8 cellular contexts compared by ENCODE assay signal in genomic region chr19:39413903-39414608, GRCh38. TPM values are rescaled to one million over a fixed set of nuclear protein-coding genes. Genes with fewer than 3 reads are reported as not detected.
DNase-seq lines count a peak whose midpoint lies in the region; ATAC-seq and TF ChIP-seq lines count a peak whose summit lies in the region.

No MANE protein-coding gene starts in this region.

- no peaks in the 10 kb centered on the region for H3K36me3 ChIP-seq in SU-DHL-6 (ENCODE audit: low read length)

- intact Hi-C loops in posterior vena cava (cut with DNase I) = no loop called here

- H3K9me3 ChIP-seq in SU-DHL-6 (ENCODE audit: insufficient read depth, low read length) = no peaks in the 10 kb centered on the region

- peak overlapping the region; percentile 91 for H3K4me2 ChIP-seq in SU-DHL-6 (ENCODE audit: low read depth, low read length, poor library complexity, severe bottlenecking)

- peak; percentile 62 for DNase-seq in NCI-H82 (lab: John Stamatoyannopoulos, UW)
- DNase-seq in NCI-H82 treated with DMSO at 0.1 percent for 48 hours (lab: John Stamatoyannopoulos, UW; ENCODE audit: unreplicated experiment) = no peak
- peak; percentile 39 for DNase-seq in fibroblast of mammary gland (ENCODE audit: low read depth)
- peak; percentile 89 for DNase-seq in posterior vena cava (ENCODE audit: low spot score)
- DNase-seq in COLO829 (ENCODE audit: low spot score) = no peak
- DNase-seq in NK-92 (lab: John Stamatoyannopoulos, UW; ENCODE audit: unreplicated experiment) = no peak

- H3K9me2 ChIP-seq in SU-DHL-6 (replicated peaks; ENCODE audit: insufficient read depth, low read length) = no peaks in the 10 kb centered on the region

- H3K27ac ChIP-seq in SU-DHL-6 (ENCODE audit: low read depth, low read length) = peak overlapping the region; percentile 83

- peaks cover 11% of the 10 kb centered on the region for H3K79me2 ChIP-seq in SU-DHL-6 (ENCODE audit: insufficient read depth, low read length)

- no peaks in the 10 kb centered on the region for H4K20me1 ChIP-seq in SU-DHL-6 (ENCODE audit: low read depth, low read length)

- no peak for ATAC-seq in HG03442 (IDR thresholded peaks at IDR 0.05; ENCODE audit: unreplicated experiment)

- H3K27me3 ChIP-seq in SU-DHL-6 (ENCODE audit: low read length) = no peaks in the 10 kb centered on the region

- H3K9ac ChIP-seq in SU-DHL-6 (ENCODE audit: low read length) = peak overlapping the region; percentile 100

- TF ChIP-seq CTCF in SU-DHL-6 (IDR thresholded peaks at IDR 0.05; ENCODE audit: insufficient read depth, low read length, poor library complexity, severe bottlenecking) (no peak), fibroblast of mammary gland (conservative IDR thresholded peaks at IDR 0.05; ENCODE audit: control insufficient read depth, insufficient read depth, low read depth, low read length) (peak; percentile 26)

- no peak overlapping the region for H2AFZ ChIP-seq in SU-DHL-6 (ENCODE audit: low read depth, low read length, severe bottlenecking)

- H3K4me3 ChIP-seq in SU-DHL-6 (ENCODE audit: insufficient read depth, low read length, poor library complexity, severe bottlenecking) = peak overlapping the region; percentile 100
- peak overlapping the region; percentile 86 for H3K4me3 ChIP-seq in fibroblast of mammary gland (ENCODE audit: control insufficient read depth, low read depth, low read length)

- peaks cover 27% of the 10 kb centered on the region for H3F3A ChIP-seq in SU-DHL-6 (ENCODE audit: insufficient read depth)

RNA-seq across cellular contexts. Expression of gene PLEKHG2, which starts 1.6 kb away (rescaled TPM):
- total RNA-seq in posterior vena cava = 10 to 100 TPM; 38.1 to 48.6 TPM

RNA-seq across cellular contexts. Expression of gene ZFP36, which starts 7.4 kb away (rescaled TPM):
- total RNA-seq in posterior vena cava = 100 to 1,000 TPM; 258 to 509 TPM

RNA-seq across cellular contexts. Expression of gene RPS16, which starts 21.7 kb away (rescaled TPM):
- 1,000 to 10,000 TPM; 1,159 to 1,295 TPM for total RNA-seq in posterior vena cava

RNA-seq across cellular contexts. Expression of gene MED29, which starts 22.9 kb away (rescaled TPM):
- 10 to 100 TPM; 32.7 to 33.3 TPM for total RNA-seq in posterior vena cava

RNA-seq across cellular contexts. Expression of gene PAF1, which starts 23.1 kb away (rescaled TPM):
- total RNA-seq in posterior vena cava = 10 to 100 TPM; 26.0 to 28.5 TPM

Comparison
In these comparisons a context has a peak if more than half of its experiments do, and no peak if none do; other contexts are left out.
1. DNase-seq: peak in NCI-H82 (single experiment), fibroblast of mammary gland (single experiment) and posterior vena cava (single experiment); none in NCI-H82 treated with DMSO at 0.1 percent for 48 hours (single experiment), COLO829 (single experiment) and NK-92 (single experiment).